ENCODE assay signal across 16 cellular contexts in the genomic region with DNA sequence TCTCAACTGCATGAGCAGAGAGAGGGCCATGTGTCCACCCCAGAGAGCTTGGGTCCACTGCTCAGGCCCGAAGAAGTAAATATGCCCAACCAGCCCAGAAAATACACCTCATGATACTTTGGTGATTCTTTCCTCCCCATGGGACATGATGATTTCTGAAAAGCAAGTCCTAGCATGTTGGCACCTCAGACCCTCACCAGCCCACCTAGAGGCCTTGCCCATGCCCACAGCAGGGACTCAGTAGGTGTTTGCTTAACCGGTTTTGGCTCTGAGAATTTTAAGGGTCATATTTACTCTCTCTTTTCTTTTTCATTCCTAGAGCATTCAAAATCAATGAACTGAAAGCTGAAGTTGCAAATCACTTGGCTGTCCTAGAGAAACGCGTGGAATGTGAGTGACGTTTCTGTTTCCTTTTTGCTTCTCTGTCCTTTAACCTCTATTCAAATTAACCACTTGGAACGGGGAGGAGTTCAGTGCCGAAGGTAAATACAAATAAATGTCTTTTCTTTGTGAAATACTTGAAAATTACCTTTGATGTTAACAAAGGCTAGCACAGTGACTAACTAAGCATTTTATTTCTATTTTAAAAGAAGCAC.
DNase-seq lines count a peak whose midpoint lies in the region; ATAC-seq and TF ChIP-seq lines count a peak whose summit lies in the region.
"Had no signal": no experiment of that assay in that cellular context is flagged by ENCODE, and none has a peak within 500 bp of the region (broad histone marks: within the 10 kb centered on the region; RNA-seq: fewer than 3 reads in every experiment).

No MANE protein-coding gene starts in this region.

- no peak for TF ChIP-seq CTCF in GM13976 (IDR thresholded peaks at IDR 0.05; ENCODE audit: borderline replicate concordance, control extremely low read depth, extremely low read depth, insufficient read depth, missing control alignments)
- TF ChIP-seq CTCF in astrocyte of the cerebellum (IDR thresholded peaks at IDR 0.05; ENCODE audit: low read depth, low read length, missing control alignments), result no peak

- ATAC-seq in HG02870 (IDR thresholded peaks at IDR 0.05; ENCODE audit: unreplicated experiment) (no peak), HG02759 (IDR thresholded peaks at IDR 0.05; ENCODE audit: unreplicated experiment) (no peak)
- ATAC-seq: esophagus mucosa, K562, PC-3 had no signal

- in situ Hi-C loops in GM13976 (cut with MboI; ENCODE audit: low sequenced_read_pairs, unreplicated experiment), result no loop called here
- in situ Hi-C loops in astrocyte of the cerebellum (cut with HindIII; ENCODE audit: low sequenced_read_pairs), result loop anchor here (10.0 kb wide), 1 partner anchor 118 kb away; no protein-coding TSS in a partner anchor

- no peak overlapping the region for H3K4me3 ChIP-seq in astrocyte of the cerebellum (ENCODE audit: low read depth, low read length)
- H3K4me3 ChIP-seq: K562 had no signal

- peak; percentile 11 for DNase-seq in GM13976 (ENCODE audit: low spot score)
- peak; percentile 37 for DNase-seq in astrocyte of the cerebellum (ENCODE audit: low read depth)
- DNase-seq in kidney tubule cell (ENCODE audit: low spot score), result peak; percentile 39
- DNase-seq in pons (ENCODE audit: low spot score), result peak; percentile 31
- DNase-seq in activated T-cell treated with anti-CD3 and anti-CD28 coated beads for 4 hours, result no peak
- no peak for DNase-seq in activated naive CD4-positive, alpha-beta T cell treated with anti-CD3 and anti-CD28 coated beads, Interleukin-2, amount 50 U/mL, for 16 hours
- DNase-seq: activated gamma-delta T cell treated with Interleukin-2 at 50 U/mL for 16 hours, MV-4-11, NCI-H2107, NCI-H526 treated with DMSO at 0.1 percent for 48 hours, PC-3, T1000 had no signal

Comparison
In these comparisons a context has a peak if more than half of its experiments do, and no peak if none do; other contexts are left out.
1. DNase-seq: peak in GM13976 (single experiment), astrocyte of the cerebellum (single experiment), kidney tubule cell (single experiment) and pons (single experiment); none in activated T-cell treated with anti-CD3 and anti-CD28 coated beads for 4 hours (single experiment) and activated naive CD4-positive, alpha-beta T cell treated with anti-CD3 and anti-CD28 coated beads, Interleukin-2, amount 50 U/mL, for 16 hours (single experiment).